In the genomic region with DNA sequence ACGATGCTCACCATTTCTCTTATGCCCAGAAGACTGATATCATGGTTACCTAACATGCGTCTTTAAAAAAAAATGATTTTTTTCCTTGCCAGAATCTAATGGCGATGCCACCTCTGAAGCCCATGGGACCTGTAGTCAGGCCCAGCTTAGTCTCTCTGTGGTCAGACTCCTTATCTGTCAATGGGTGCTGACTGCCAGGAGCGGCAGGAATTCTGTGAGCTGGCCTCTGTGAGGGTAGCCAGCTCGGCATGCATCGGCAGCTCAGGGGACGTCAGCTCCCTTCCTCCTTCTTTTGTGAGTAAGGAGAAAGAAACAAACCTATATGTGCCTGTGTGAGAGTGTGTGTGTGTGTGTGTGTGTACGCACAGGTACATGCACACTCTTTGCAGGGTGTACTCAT, we compare ENCODE assay signal across 20 cellular contexts.
"Had no signal": no experiment of that assay in that cellular context is flagged by ENCODE, and none has a peak within 500 bp of the region (broad histone marks: within the 10 kb centered on the region; RNA-seq: fewer than 3 reads in every experiment).

No MANE protein-coding gene starts in this region.

- H3K36me3 ChIP-seq: sigmoid colon, vagina had no signal

- DNase-seq: activated CD4-positive, alpha-beta memory T cell treated with anti-CD3 and anti-CD28 coated beads, Interleukin-2, amount 10 ng/mL, durations not matched to agents 7 days and 5 days; activated CD4-positive, alpha-beta T cell treated with anti-CD3 and anti-CD28 coated beads for 1 hour; activated CD4-positive, alpha-beta T cell treated with anti-CD3 and anti-CD28 coated beads, Interleukin-2, amount 10 ng/mL, durations not matched to agents 7 days and 5 days; activated naive CD8-positive, alpha-beta T cell treated with anti-CD3 and anti-CD28 coated beads, Interleukin-2, amount 50 U/mL, for 24 hours; activated T-cell treated with anti-CD3 and anti-CD28 coated beads, Interleukin-2, amount 50 U/mL, for 4 hours; cerebellar nuclear complex; effector memory CD8-positive, alpha-beta T cell; foreskin fibroblast; mesenchymal stem cell; sigmoid colon; small intestine; stimulated activated CD4-positive, alpha-beta T cell treated with anti-CD3 and anti-CD28 coated beads, Interleukin-4, amount 100 ng/mL, for 24 hours; substantia nigra; T-helper 2 cell had no signal

- H3K4me3 ChIP-seq: coronary artery, sigmoid colon, vagina had no signal

- H3K4me1 ChIP-seq: vagina had no signal

- H3K9me3 ChIP-seq: sigmoid colon, vagina had no signal

- H3K27ac ChIP-seq: coronary artery, sigmoid colon, vagina had no signal

- ATAC-seq: activated naive CD8-positive, alpha-beta T cell treated with anti-CD3 and anti-CD28 coated beads, Interleukin-2, amount 50 U/mL, for 24 hours; activated T-cell treated with anti-CD3 and anti-CD28 coated beads, Interleukin-2, amount 50 U/mL, for 4 hours; activated T-helper 17 cell treated with anti-CD3 and anti-CD28 coated beads, Interleukin-2, amount 50 U/mL, for 72 hours; effector memory CD8-positive, alpha-beta T cell; natural killer cell treated with Interleukin-12 subunit alpha and Interleukin-12 subunit beta and Interleukin-15 and Interleukin-18, amount 100 ng/mL, for 72 hours; stimulated activated effector memory CD8-positive, alpha-beta T cell treated with anti-CD3 and anti-CD28 coated beads, Interleukin-12 subunit alpha, Interleukin-12 subunit beta, amount 100 ng/mL, for 72 hours; WTC11 had no signal

- H3K27me3 ChIP-seq: sigmoid colon, vagina had no signal
